ENCODE assay signal across 9 cellular contexts in the genomic region with DNA sequence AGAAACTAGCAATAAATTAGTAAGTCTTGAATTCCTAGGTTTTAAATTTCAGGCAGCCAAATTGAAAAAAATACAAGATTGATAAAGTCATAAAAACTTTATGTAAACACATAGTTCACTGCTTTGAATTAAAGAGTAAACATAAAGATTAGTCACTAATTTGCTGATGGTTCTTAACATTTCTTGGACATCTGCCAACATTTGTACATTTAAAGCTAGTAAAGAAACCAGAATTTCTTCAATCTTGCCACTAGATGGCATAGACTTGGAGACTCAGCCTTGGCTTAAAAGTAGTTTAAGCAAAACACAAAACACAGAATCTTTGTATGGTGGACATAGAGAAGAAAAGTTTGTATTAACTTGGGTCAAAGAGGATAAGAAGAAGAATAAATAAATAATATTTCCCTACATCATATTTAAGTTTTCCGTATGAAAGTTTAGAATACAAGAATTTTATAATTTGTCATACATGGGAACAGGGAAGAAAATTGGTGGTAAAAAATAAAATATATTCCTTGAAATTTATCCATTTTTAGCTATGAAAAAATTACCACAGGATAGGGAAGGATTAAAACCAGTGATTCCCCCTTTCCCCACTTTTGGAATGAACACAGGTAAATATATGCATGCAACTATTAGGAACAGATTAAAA. TPM values are rescaled to one million over a fixed set of nuclear protein-coding genes. Genes with fewer than 3 reads are reported as not detected.
DNase-seq lines count a peak whose midpoint lies in the region; ATAC-seq, FAIRE-seq and TF ChIP-seq lines count a peak whose summit lies in the region.
"Had no signal": no experiment of that assay in that cellular context is flagged by ENCODE, and none has a peak within 500 bp of the region (broad histone marks: within the 10 kb centered on the region; RNA-seq: fewer than 3 reads in every experiment).

No MANE protein-coding gene starts in this region.

- no peak overlapping the region for H3K27ac ChIP-seq in PC-9

- peak; percentile 77 for FAIRE-seq in GM19239 (lab: Jason Lieb, UNC)

- peak; percentile 72 for TF ChIP-seq CTCF in CD14-positive monocyte (IDR thresholded peaks at IDR 0.05)
- peak; percentile 76 for TF ChIP-seq CTCF in PC-9 (conservative IDR thresholded peaks at IDR 0.05)

- H3K9me2 ChIP-seq in PC-9 (ENCODE audit: insufficient read depth), result no peaks in the 10 kb centered on the region

- H3K4me2 ChIP-seq in PC-9, result no peak overlapping the region

- H3K4me1 Mint-ChIP-seq in CD14-positive monocyte, result no peaks in the 10 kb centered on the region
- H3K4me1 Mint-ChIP-seq in effector memory CD8-positive, alpha-beta T cell (ENCODE audit: low read depth in 2 of 2), result peaks cover 0 to 5% of the 10 kb centered on the region in 2 donors
- H3K4me1 Mint-ChIP-seq in naive B cell, result peaks cover 0 to 5% (median 0%) of the 10 kb centered on the region in 3 donors
- H3K4me1 Mint-ChIP-seq in activated naive CD4-positive, alpha-beta T cell treated with anti-CD3 and anti-CD28 coated beads for 36 hours (ENCODE audit: low read depth), result no peaks in the 10 kb centered on the region

- H3K4me3 ChIP-seq in PC-9, result no peak overlapping the region

- H3K36me3 ChIP-seq in PC-9 (ENCODE audit: low read depth), result no peaks in the 10 kb centered on the region

- H3K4me3 Mint-ChIP-seq in CD14-positive monocyte, result no peak overlapping the region
- H3K4me3 Mint-ChIP-seq in effector memory CD8-positive, alpha-beta T cell, result no peak overlapping the region
- no peak overlapping the region for H3K4me3 Mint-ChIP-seq in naive B cell
- no peak overlapping the region for H3K4me3 Mint-ChIP-seq in activated naive CD4-positive, alpha-beta T cell treated with anti-CD3 and anti-CD28 coated beads for 36 hours

- no peaks in the 10 kb centered on the region; the same call in 1 of the 2 replicates for H3F3A ChIP-seq in PC-9 (ENCODE audit: insufficient read depth, low read depth)

- H3K27me3 Mint-ChIP-seq in CD14-positive monocyte (ENCODE audit: low read depth in 3 of 3), result peaks cover 3 to 16% (median 8%) of the 10 kb centered on the region in 3 donors
- H3K27me3 Mint-ChIP-seq in effector memory CD8-positive, alpha-beta T cell, result peaks cover 30 to 33% of the 10 kb centered on the region in 2 donors
- H3K27me3 Mint-ChIP-seq in naive B cell, result peaks cover 36 to 39% (median 39%) of the 10 kb centered on the region in 3 donors
- peaks cover 21% of the 10 kb centered on the region for H3K27me3 Mint-ChIP-seq in activated naive CD4-positive, alpha-beta T cell treated with anti-CD3 and anti-CD28 coated beads for 36 hours (ENCODE audit: low read depth)

- H3K36me3 Mint-ChIP-seq in CD14-positive monocyte (no peaks in the 10 kb centered on the region), naive B cell (no peaks in the 10 kb centered on the region)
- H3K36me3 Mint-ChIP-seq in effector memory CD8-positive, alpha-beta T cell (ENCODE audit: insufficient read depth), result no peaks in the 10 kb centered on the region
- H3K36me3 Mint-ChIP-seq in activated naive CD4-positive, alpha-beta T cell treated with anti-CD3 and anti-CD28 coated beads for 36 hours (ENCODE audit: low read depth), result no peaks in the 10 kb centered on the region

- no peak overlapping the region for H3K27ac Mint-ChIP-seq in CD14-positive monocyte
- no peak overlapping the region for H3K27ac Mint-ChIP-seq in effector memory CD8-positive, alpha-beta T cell
- no peak overlapping the region for H3K27ac Mint-ChIP-seq in naive B cell
- no peak overlapping the region for H3K27ac Mint-ChIP-seq in activated naive CD4-positive, alpha-beta T cell treated with anti-CD3 and anti-CD28 coated beads for 36 hours

- no peaks in the 10 kb centered on the region for H3K79me2 ChIP-seq in PC-9 (ENCODE audit: low read depth)

- DNase-seq in CD14-positive monocyte (ENCODE audit: low spot score) (no peak), GM19239 (ENCODE audit: insufficient read length, low spot score) (peak; percentile 12), M059J (ENCODE audit: low read depth) (peak; percentile 85), PC-9 (peak in 1 of 2 experiments; percentile 93), naive B cell (peak; percentile 43)
- no peak for DNase-seq in effector memory CD8-positive, alpha-beta T cell
- no peak for DNase-seq in activated naive CD4-positive, alpha-beta T cell treated with anti-CD3 and anti-CD28 coated beads for 36 hours
- DNase-seq: left cardiac atrium had no signal

- peaks cover 5% of the 10 kb centered on the region; the same call in 1 of the 2 replicates for H3K4me1 ChIP-seq in PC-9 (replicated peaks; ENCODE audit: insufficient read depth)

- H3K9me3 Mint-ChIP-seq in CD14-positive monocyte, result no peaks in the 10 kb centered on the region
- H3K9me3 Mint-ChIP-seq in effector memory CD8-positive, alpha-beta T cell, result no peaks in the 10 kb centered on the region
- peaks cover 0 to 3% (median 0%) of the 10 kb centered on the region in 7 donors for H3K9me3 Mint-ChIP-seq in naive B cell
- H3K9me3 Mint-ChIP-seq in activated naive CD4-positive, alpha-beta T cell treated with anti-CD3 and anti-CD28 coated beads for 36 hours, result no peaks in the 10 kb centered on the region

- CTCF ChIA-PET in PC-9 (lab: Charles Lee), result interaction anchor here (0.6 to 2.0 kb wide), 4 partner anchors 42 to 824 kb away, joined by 3 to 9 read pairs (median 6); partner anchors contain the start of gene FAM135A
- CTCF ChIA-PET in activated naive CD4-positive, alpha-beta T cell treated with anti-CD3 and anti-CD28 coated beads for 36 hours (lab: Charles Lee), result interaction anchor here (0.5 to 6.4 kb wide), 12 partner anchors 8 to 432 kb away, joined by 3 to 100 read pairs (median 4); no protein-coding TSS in a partner anchor

- peaks cover 44% of the 10 kb centered on the region for H3K27me3 ChIP-seq in PC-9 (ENCODE audit: insufficient read depth, low read depth)

- no TSS peak for BruUV-seq in PC-9 (replicated peaks; lab: Mats Ljungman, UMichigan)

- no peaks in the 10 kb centered on the region for H3K9me3 ChIP-seq in PC-9 (ENCODE audit: insufficient read depth, low read depth)

- peak; percentile 56 for ATAC-seq in effector memory CD8-positive, alpha-beta T cell (replicated peaks)
- ATAC-seq in naive B cell (ENCODE audit: low read depth in 2 of 2) (peak; percentile 65 to 72), GM21360 (IDR thresholded peaks at IDR 0.05; ENCODE audit: unreplicated experiment) (no peak)

- no peak overlapping the region for H2AFZ ChIP-seq in PC-9

- intact Hi-C loops in CD14-positive monocyte (cut with micrococcal nuclease) (no loop called here), PC-9 (cut with micrococcal nuclease; ENCODE audit: unreplicated experiment) (loop anchor here (2.0 to 5.0 kb wide), 2 partner anchors 27 to 316 kb away; no protein-coding TSS in a partner anchor)
- intact Hi-C loops in activated naive CD4-positive, alpha-beta T cell treated with anti-CD3 and anti-CD28 coated beads for 36 hours (cut with micrococcal nuclease), result loop anchor here (1.0 to 5.0 kb wide), 3 partner anchors 41 to 511 kb away; partner anchors contain the start of gene FAM135A

- POLR2A ChIA-PET in PC-9 (lab: Charles Lee; ENCODE audit: unreplicated experiment), result no interaction called here

- no peaks in the 10 kb centered on the region for H4K20me1 ChIP-seq in PC-9 (ENCODE audit: insufficient read depth)

RNA-seq across cellular contexts. Expression of gene FAM135A, which starts 41.7 kb away (rescaled TPM):
- polyA plus RNA-seq in CD14-positive monocyte (1 to 10 TPM; 4.1 to 5.4 TPM), naive B cell (ENCODE audit: low read depth in 6 of 6) (1 to 10 TPM; 3.2 to 9.8 (median 7.9) TPM)
- 5.6 and 11.5 TPM in 2 replicates for total RNA-seq in M059J (2014; rRNA removed; shearing (Covaris generic))
- 16.0 and 16.7 TPM in 2 replicates for total RNA-seq in PC-9 (2021)
- total RNA-seq in activated naive CD4-positive, alpha-beta T cell treated with anti-CD3 and anti-CD28 coated beads for 36 hours, result 10 to 100 TPM; 11.5 to 11.9 TPM

Comparison
In these comparisons a context has a peak if more than half of its experiments do, and no peak if none do; other contexts are left out.
1. DNase-seq: peak in GM19239 (single experiment), M059J (single experiment) and naive B cell (single experiment); none in CD14-positive monocyte (single experiment), effector memory CD8-positive, alpha-beta T cell (0 of 3) and activated naive CD4-positive, alpha-beta T cell treated with anti-CD3 and anti-CD28 coated beads for 36 hours (single experiment).
2. intact Hi-C loops: an anchor here in PC-9 (2.0 to 5.0 kb wide) and activated naive CD4-positive, alpha-beta T cell treated with anti-CD3 and anti-CD28 coated beads for 36 hours (1.0 to 5.0 kb wide); none called in CD14-positive monocyte.